12 cellular contexts compared by ENCODE assay signal in genomic region chr2:111053266-111053665, GRCh38.
DNase-seq lines count a peak whose midpoint lies in the region; ATAC-seq and TF ChIP-seq lines count a peak whose summit lies in the region.
"Had no signal": no experiment of that assay in that cellular context is flagged by ENCODE, and none has a peak within 500 bp of the region (broad histone marks: within the 10 kb centered on the region; RNA-seq: fewer than 3 reads in every experiment).

No MANE protein-coding gene starts in this region.

- peaks cover 0 to 17% (median 0%) of the 10 kb centered on the region in 12 donors for H3K4me1 ChIP-seq in heart left ventricle
- peaks cover 16% of the 10 kb centered on the region for H3K4me1 ChIP-seq in left ventricle myocardium inferior
- no peaks in the 10 kb centered on the region for H3K4me1 ChIP-seq in upper lobe of right lung
- H3K4me1 ChIP-seq: A549 had no signal

- H3K9me3 ChIP-seq in heart left ventricle (no peaks in the 10 kb centered on the region), left ventricle myocardium inferior (replicated peaks) (no peaks in the 10 kb centered on the region), upper lobe of right lung (no peaks in the 10 kb centered on the region)
- H3K9me3 ChIP-seq: A549 had no signal

- TF ChIP-seq CTCF in heart left ventricle (IDR thresholded peaks at IDR 0.05) (no peak), left ventricle myocardium inferior (IDR thresholded peaks at IDR 0.05; ENCODE audit: borderline replicate concordance) (no peak), GM10266 (IDR thresholded peaks at IDR 0.05; ENCODE audit: control insufficient read depth, insufficient read depth, low read depth, missing control alignments) (no peak), upper lobe of right lung (IDR thresholded peaks at IDR 0.05) (no peak)

- no peak for TF ChIP-seq POLR2A in heart left ventricle (IDR thresholded peaks at IDR 0.05)

- peak; percentile 20 to 75 (median 64) for ATAC-seq in heart left ventricle
- ATAC-seq in upper lobe of right lung = no peak
- ATAC-seq: A549, GM12878 had no signal

- H3K27ac ChIP-seq in heart left ventricle = no peak overlapping the region
- H3K27ac ChIP-seq in left ventricle myocardium inferior (replicated peaks) = no peak overlapping the region
- no peak overlapping the region for H3K27ac ChIP-seq in upper lobe of right lung
- no peak overlapping the region for H3K27ac ChIP-seq in caudate nucleus (ENCODE audit: low read depth, low read length)
- H3K27ac ChIP-seq: A549 had no signal

- H3K4me3 ChIP-seq in heart left ventricle (no peak overlapping the region), left ventricle myocardium inferior (no peak overlapping the region), upper lobe of right lung (no peak overlapping the region)
- H3K4me3 ChIP-seq: A549, GM12878 had no signal

- WGBS in heart left ventricle, 4 donors = 51 to 71% (median 65%) methylated on average over 1 of the region's 1 CpG

- H3K36me3 ChIP-seq in heart left ventricle = no peaks in the 10 kb centered on the region
- H3K36me3 ChIP-seq in left ventricle myocardium inferior = no peaks in the 10 kb centered on the region
- no peaks in the 10 kb centered on the region for H3K36me3 ChIP-seq in upper lobe of right lung

- intact Hi-C loops in heart left ventricle (cut with DNase I) = no loop called here
- intact Hi-C loops in left ventricle myocardium inferior (cut with micrococcal nuclease) = no loop called here
- intact Hi-C loops in upper lobe of right lung (cut with DNase I) = no loop called here

- peaks cover 0 to 9% (median 0%) of the 10 kb centered on the region in 9 donors for H3K27me3 ChIP-seq in heart left ventricle
- H3K27me3 ChIP-seq in left ventricle myocardium inferior (ENCODE audit: low read depth) = peaks cover 9% of the 10 kb centered on the region
- no peaks in the 10 kb centered on the region for H3K27me3 ChIP-seq in upper lobe of right lung

- DNase-seq in heart left ventricle (no peak), left ventricle myocardium inferior (no peak), GM10266 (ENCODE audit: extremely low spot score) (peak; percentile 1), iPS-NIHi7 (ENCODE audit: extremely low spot score) (peak; percentile 2), upper lobe of right lung (no peak), caudate nucleus (lab: John Stamatoyannopoulos, UW) (no peak), SW480 (ENCODE audit: low spot score) (no peak)
- DNase-seq: CD4-positive, CD25-positive, alpha-beta regulatory T cell; GOT3; H9 had no signal

Comparison
In these comparisons a context has a peak if more than half of its experiments do, and no peak if none do; other contexts are left out.
1. DNase-seq: peak in GM10266 (single experiment) and iPS-NIHi7 (single experiment); none in heart left ventricle (0 of 5), left ventricle myocardium inferior (single experiment), upper lobe of right lung (single experiment), caudate nucleus (0 of 61) and SW480 (single experiment).